Comparison of ENCODE assay signal across 1 cellular context in genomic region chr7:47765373-47765979, GRCh38.
TF ChIP-seq lines count a peak whose summit lies in the region.

No MANE protein-coding gene starts in this region.

TF ChIP-seq in HepG2, 621 proteins besides CTCF, POLR2A, EP300 and RAD21 (continued from another document):
- TF ChIP-seq, protein P1, sequence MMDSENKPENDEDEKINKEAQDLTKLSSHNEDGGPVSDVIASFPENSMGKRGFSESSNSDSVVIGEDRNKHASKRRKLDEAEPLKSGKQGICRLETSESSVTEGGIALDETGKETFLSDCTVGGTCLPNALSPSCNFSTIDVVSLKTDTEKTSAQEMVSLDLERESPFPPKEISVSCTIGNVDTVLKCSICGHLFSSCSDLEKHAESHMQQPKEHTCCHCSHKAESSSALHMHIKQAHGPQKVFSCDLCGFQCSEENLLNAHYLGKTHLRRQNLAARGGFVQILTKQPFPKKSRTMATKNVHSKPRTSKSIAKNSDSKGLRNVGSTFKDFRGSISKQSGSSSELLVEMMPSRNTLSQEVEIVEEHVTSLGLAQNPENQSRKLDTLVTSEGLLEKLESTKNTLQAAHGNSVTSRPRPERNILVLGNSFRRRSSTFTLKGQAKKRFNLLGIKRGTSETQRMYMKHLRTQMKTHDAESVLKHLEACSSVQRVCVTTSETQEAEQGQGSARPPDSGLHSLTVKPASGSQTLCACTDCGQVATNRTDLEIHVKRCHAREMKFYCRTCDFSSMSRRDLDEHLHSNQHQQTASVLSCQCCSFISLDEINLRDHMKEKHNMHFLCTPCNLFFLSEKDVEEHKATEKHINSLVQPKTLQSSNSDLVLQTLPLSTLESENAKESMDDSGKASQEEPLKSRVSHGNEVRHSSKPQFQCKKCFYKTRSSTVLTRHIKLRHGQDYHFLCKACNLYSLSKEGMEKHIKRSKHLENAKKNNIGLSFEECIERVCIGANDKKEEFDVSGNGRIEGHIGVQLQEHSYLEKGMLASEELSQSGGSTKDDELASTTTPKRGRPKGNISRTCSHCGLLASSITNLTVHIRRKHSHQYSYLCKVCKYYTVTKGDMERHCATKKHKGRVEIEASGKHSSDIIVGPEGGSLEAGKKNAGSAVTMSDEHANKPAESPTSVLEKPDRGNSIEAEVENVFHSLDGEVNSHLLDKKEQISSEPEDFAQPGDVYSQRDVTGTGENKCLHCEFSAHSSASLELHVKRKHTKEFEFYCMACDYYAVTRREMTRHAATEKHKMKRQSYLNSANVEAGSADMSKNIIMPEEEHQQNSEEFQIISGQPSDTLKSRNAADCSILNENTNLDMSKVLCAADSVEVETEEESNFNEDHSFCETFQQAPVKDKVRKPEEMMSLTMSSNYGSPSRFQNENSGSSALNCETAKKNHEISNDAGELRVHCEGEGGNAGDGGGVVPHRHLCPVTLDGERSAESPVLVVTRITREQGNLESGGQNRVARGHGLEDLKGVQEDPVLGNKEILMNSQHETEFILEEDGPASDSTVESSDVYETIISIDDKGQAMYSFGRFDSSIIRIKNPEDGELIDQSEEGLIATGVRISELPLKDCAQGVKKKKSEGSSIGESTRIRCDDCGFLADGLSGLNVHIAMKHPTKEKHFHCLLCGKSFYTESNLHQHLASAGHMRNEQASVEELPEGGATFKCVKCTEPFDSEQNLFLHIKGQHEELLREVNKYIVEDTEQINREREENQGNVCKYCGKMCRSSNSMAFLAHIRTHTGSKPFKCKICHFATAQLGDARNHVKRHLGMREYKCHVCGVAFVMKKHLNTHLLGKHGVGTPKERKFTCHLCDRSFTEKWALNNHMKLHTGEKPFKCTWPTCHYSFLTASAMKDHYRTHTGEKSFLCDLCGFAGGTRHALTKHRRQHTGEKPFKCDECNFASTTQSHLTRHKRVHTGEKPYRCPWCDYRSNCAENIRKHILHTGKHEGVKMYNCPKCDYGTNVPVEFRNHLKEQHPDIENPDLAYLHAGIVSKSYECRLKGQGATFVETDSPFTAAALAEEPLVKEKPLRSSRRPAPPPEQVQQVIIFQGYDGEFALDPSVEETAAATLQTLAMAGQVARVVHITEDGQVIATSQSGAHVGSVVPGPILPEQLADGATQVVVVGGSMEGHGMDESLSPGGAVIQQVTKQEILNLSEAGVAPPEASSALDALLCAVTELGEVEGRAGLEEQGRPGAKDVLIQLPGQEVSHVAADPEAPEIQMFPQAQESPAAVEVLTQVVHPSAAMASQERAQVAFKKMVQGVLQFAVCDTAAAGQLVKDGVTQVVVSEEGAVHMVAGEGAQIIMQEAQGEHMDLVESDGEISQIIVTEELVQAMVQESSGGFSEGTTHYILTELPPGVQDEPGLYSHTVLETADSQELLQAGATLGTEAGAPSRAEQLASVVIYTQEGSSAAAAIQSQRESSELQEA (CRISPR knock-in tag; IDR thresholded peaks at IDR 0.05; ENCODE audit: not compliant biosample characterization): no peak
- TF ChIP-seq ZFY (CRISPR knock-in tag; IDR thresholded peaks at IDR 0.05) (no peak), ZNF782 (CRISPR knock-in tag; IDR thresholded peaks at IDR 0.05; ENCODE audit: borderline replicate concordance) (no peak), NFRKB (IDR thresholded peaks at IDR 0.05) (no peak), SRSF9 (IDR thresholded peaks at IDR 0.05; ENCODE audit: borderline replicate concordance, insufficient read depth, low read depth, low read length, poor library complexity, severe bottlenecking) (no peak)
- TF ChIP-seq, protein P2, sequence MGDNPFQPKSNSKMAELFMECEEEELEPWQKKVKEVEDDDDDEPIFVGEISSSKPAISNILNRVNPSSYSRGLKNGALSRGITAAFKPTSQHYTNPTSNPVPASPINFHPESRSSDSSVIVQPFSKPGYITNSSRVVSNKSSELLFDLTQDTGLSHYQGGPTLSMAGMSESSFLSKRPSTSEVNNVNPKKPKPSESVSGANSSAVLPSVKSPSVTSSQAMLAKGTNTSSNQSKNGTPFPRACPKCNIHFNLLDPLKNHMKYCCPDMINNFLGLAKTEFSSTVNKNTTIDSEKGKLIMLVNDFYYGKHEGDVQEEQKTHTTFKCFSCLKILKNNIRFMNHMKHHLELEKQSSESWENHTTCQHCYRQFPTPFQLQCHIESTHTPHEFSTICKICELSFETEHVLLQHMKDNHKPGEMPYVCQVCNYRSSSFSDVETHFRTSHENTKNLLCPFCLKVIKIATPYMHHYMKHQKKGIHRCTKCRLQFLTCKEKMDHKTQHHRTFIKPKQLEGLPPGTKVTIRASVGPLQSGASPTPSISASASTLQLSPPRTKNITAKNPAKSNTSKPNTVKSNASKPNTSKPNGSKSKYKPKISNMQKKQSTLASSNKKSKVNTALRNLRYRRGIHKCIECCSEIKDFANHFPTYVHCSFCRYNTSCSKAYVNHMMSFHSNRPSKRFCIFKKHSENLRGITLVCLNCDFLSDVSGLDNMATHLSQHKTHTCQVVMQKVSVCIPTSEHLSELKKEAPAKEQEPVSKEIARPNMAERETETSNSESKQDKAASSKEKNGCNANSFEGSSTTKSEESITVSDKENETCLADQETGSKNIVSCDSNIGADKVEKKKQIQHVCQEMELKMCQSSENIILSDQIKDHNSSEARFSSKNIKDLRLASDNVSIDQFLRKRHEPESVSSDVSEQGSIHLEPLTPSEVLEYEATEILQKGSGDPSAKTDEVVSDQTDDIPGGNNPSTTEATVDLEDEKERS (CRISPR knock-in tag; IDR thresholded peaks at IDR 0.05): no peak
TF ChIP-seq in HepG2: peak in this region for 0.
